17 cellular contexts compared by ENCODE assay signal in the genomic region with DNA sequence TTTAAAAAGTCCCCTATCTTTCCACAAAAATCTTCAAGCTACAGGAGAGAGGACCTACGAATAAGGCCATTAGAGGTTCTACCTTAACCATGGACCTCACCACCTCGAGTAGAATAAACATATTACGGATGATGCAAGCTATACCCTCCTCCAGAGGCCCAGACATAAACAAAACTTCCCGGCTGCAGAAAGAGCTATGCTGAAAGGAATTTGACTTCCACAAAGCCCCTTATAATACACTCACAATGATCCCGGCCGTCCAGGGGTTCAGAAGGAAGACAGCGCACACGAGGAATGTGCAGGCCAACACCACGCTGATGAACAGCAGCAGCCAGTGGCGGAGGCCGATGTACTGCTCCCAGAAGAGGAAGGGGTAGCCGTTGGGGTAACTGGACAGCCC. TPM values are rescaled to one million over a fixed set of nuclear protein-coding genes. Genes with fewer than 3 reads are reported as not detected.
DNase-seq lines count a peak whose midpoint lies in the region; ATAC-seq and TF ChIP-seq lines count a peak whose summit lies in the region.
"Had no signal": no experiment of that assay in that cellular context is flagged by ENCODE, and none has a peak within 500 bp of the region (broad histone marks: within the 10 kb centered on the region; RNA-seq: fewer than 3 reads in every experiment).

No MANE protein-coding gene starts in this region.

- H3K9me3 Mint-ChIP-seq in neural progenitor cell = no peaks in the 10 kb centered on the region
- H3K9me3 Mint-ChIP-seq: GM23338 had no signal

- H3K36me3 ChIP-seq in SJSA1 = peaks cover 88% of the 10 kb centered on the region
- H3K36me3 ChIP-seq in fibroblast of lung (ENCODE audit: control insufficient read depth, insufficient read depth, low read length) = peaks cover 5% of the 10 kb centered on the region
- peaks cover 4% of the 10 kb centered on the region for H3K36me3 ChIP-seq in neural progenitor cell
- H3K36me3 ChIP-seq: MG63 had no signal

- H3K36me3 Mint-ChIP-seq in neural progenitor cell = peaks cover 71% of the 10 kb centered on the region

- H3K4me3 ChIP-seq in SJSA1 (no peak overlapping the region), fibroblast of lung (replicated peaks in 1 of 4; ENCODE audit: control extremely low read depth in 1 of 4, insufficient read depth in 1 of 4, low read depth in 3 of 4, low read length in 4 of 4) (no peak overlapping the region), neural progenitor cell (no peak overlapping the region)
- H3K4me3 ChIP-seq: GM23338, MG63 had no signal

- H3K27me3 Mint-ChIP-seq in neural progenitor cell (ENCODE audit: insufficient read depth, low read depth) = peaks cover 2% of the 10 kb centered on the region

- H3K27ac Mint-ChIP-seq in neural progenitor cell = peak overlapping the region; percentile 26
- H3K27ac Mint-ChIP-seq: GM23338 had no signal

- H3K4me2 ChIP-seq in fibroblast of lung (ENCODE audit: extremely low read depth, insufficient read depth, low read length) = no peak overlapping the region
- no peak overlapping the region for H3K4me2 ChIP-seq in neural progenitor cell
- H3K4me2 ChIP-seq: GM23338, KMS-11 had no signal

- TF ChIP-seq CTCF in fibroblast of lung (conservative IDR thresholded peaks at IDR 0.05 in 1 of 2, IDR thresholded peaks at IDR 0.05 in 1 of 2; ENCODE audit: low read depth in 1 of 2, low read length in 2 of 2) = no peak
- no peak for TF ChIP-seq CTCF in neural progenitor cell (IDR thresholded peaks at IDR 0.05)

- no peak for ATAC-seq in GM18861 (IDR thresholded peaks at IDR 0.05; ENCODE audit: unreplicated experiment)
- no peak for ATAC-seq in HG03196 (IDR thresholded peaks at IDR 0.05; ENCODE audit: unreplicated experiment)
- ATAC-seq: GM23338, Panc1, Right ventricle myocardium inferior had no signal

- H3F3A ChIP-seq in neural progenitor cell (ENCODE audit: low read depth) = peaks cover 5% of the 10 kb centered on the region

- H3K27me3 ChIP-seq in SJSA1 (replicated peaks) = no peaks in the 10 kb centered on the region
- no peaks in the 10 kb centered on the region for H3K27me3 ChIP-seq in fibroblast of lung (ENCODE audit: control insufficient read depth, insufficient read depth, low read length)
- no peaks in the 10 kb centered on the region for H3K27me3 ChIP-seq in neural progenitor cell
- H3K27me3 ChIP-seq: MG63 had no signal

- H3K27ac ChIP-seq in SJSA1 (peak overlapping the region; percentile 38), fibroblast of lung (ENCODE audit: insufficient read depth, low read length) (no peak overlapping the region), neural progenitor cell (no peak overlapping the region)
- H3K27ac ChIP-seq: KMS-11 had no signal

- no peaks in the 10 kb centered on the region for H4K20me1 ChIP-seq in fibroblast of lung (ENCODE audit: control insufficient read depth, extremely low read depth, insufficient read depth, low read length)
- H4K20me1 ChIP-seq in neural progenitor cell (ENCODE audit: low read depth) = peaks cover 17% of the 10 kb centered on the region

- H3K4me3 Mint-ChIP-seq in neural progenitor cell = peak overlapping the region; percentile 23
- H3K4me3 Mint-ChIP-seq: GM23338 had no signal

- no peak overlapping the region for H3K9ac ChIP-seq in fibroblast of lung (ENCODE audit: insufficient read depth, low read length)
- H3K9ac ChIP-seq in neural progenitor cell = no peak overlapping the region
- H3K9ac ChIP-seq: KMS-11 had no signal

- H3K4me1 Mint-ChIP-seq in neural progenitor cell = peaks cover 43% of the 10 kb centered on the region

- DNase-seq in SJSA1 (ENCODE audit: low read depth in 1 of 2, low spot score in 2 of 2) (peak; percentile 87 to 91), fibroblast of lung (ENCODE audit: low read depth in 2 of 2) (peak; percentile 67 to 75), neural progenitor cell (ENCODE audit: low spot score) (peak; percentile 46), activated gamma-delta T cell treated with Interleukin-2 at 50 U/mL for 16 hours (no peak)
- DNase-seq in central memory CD4-positive, alpha-beta T cell = no peak
- DNase-seq: C1 segment of cervical spinal cord, MG63, NCI-H1105 treated with DMSO at 0.1 percent for 48 hours, NCI-H187, NCI-H446 treated with DMSO at 0.1 percent for 48 hours, NCI-H748 treated with DMSO at 0.1 percent for 48 hours had no signal

- no peaks in the 10 kb centered on the region for H3K79me2 ChIP-seq in fibroblast of lung (ENCODE audit: control insufficient read depth, insufficient read depth, low read length)
- H3K79me2 ChIP-seq in neural progenitor cell (ENCODE audit: low read depth) = no peaks in the 10 kb centered on the region

- H3K9me3 ChIP-seq in SJSA1 (replicated peaks) = no peaks in the 10 kb centered on the region
- H3K9me3 ChIP-seq in fibroblast of lung (ENCODE audit: control insufficient read depth, insufficient read depth, low read depth, low read length) = no peaks in the 10 kb centered on the region
- H3K9me3 ChIP-seq in neural progenitor cell (ENCODE audit: low read depth) = no peaks in the 10 kb centered on the region
- H3K9me3 ChIP-seq: MG63 had no signal

- H3K4me1 ChIP-seq in SJSA1 (replicated peaks) (peaks cover 88% of the 10 kb centered on the region), fibroblast of lung (ENCODE audit: control insufficient read depth, extremely low read depth, insufficient read depth, low read length) (peaks cover 20% of the 10 kb centered on the region), neural progenitor cell (peaks cover 15% of the 10 kb centered on the region)

- no peak overlapping the region for H2AFZ ChIP-seq in fibroblast of lung (ENCODE audit: low read length)
- H2AFZ ChIP-seq in neural progenitor cell (replicated peaks) = no peak overlapping the region
- H2AFZ ChIP-seq: GM23338 had no signal

RNA-seq across cellular contexts. Expression of gene PTCH1, which starts 59.0 kb away (rescaled TPM):
- total RNA-seq in SJSA1 (2014; rRNA removed; shearing (Covaris generic)) = 49.3 and 56.4 TPM in 2 replicates
- total RNA-seq in fibroblast of lung = 18.0 and 20.1 TPM in 2 replicates
- 3.2 and 3.3 TPM in 2 replicates for polyA plus RNA-seq in fibroblast of lung
- polyA plus RNA-seq in fibroblast of lung (2012) = 4.5 and 6.5 TPM in 2 replicates
- 15.9 and 22.9 TPM in 2 replicates for polyA minus RNA-seq in fibroblast of lung (ENCODE audit: low replicate concordance)
- 23.0 and 24.5 TPM in 2 replicates for total RNA-seq in neural progenitor cell (ENCODE audit: low replicate concordance)

Comparison
In these comparisons a context has a peak if more than half of its experiments do, and no peak if none do; other contexts are left out.
1. DNase-seq: peak in SJSA1 (2 of 2), fibroblast of lung (2 of 2) and neural progenitor cell (single experiment); none in central memory CD4-positive, alpha-beta T cell (single experiment) and activated gamma-delta T cell treated with Interleukin-2 at 50 U/mL for 16 hours (single experiment).